8 cellular contexts compared by ENCODE assay signal in the genomic region with DNA sequence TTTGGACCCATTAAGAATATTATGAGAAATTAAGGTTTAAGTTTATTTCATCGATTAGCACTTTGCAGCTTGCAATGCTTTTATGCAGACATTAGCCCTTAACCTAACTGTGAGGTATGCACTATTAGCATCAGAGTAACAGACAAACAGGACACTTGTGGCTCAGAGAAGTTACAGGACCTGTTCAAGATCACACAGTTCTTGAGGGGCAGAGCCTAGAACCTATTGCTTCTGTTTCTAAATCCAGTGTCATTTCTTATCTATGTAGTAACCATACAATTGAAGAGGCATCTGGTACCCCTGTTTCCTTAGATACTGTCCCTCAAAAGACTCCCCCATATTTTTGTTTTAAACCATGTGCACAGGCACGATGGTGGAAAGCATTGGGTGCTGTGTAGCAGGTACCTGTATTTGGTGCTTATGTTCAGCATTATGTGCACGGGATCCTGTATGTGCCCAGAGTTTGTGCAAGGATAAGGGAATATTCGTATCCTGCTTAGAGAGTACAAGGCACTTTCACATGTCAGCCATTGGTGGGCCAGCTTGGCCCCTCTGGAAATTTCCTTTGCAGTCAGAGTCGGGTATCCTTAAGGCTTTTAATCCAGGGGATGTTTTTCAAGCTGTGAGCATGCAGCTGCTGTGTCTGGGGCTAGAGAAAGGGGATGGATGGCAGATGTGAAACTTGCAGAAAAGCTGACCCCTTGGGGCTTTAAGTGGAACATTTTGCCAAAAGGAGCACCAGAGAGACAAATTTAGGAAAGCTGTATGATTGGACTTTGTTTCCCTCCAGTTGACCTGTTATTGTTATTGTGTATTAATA. TPM values are rescaled to one million over a fixed set of nuclear protein-coding genes. Genes with fewer than 3 reads are reported as not detected.
DNase-seq lines count a peak whose midpoint lies in the region; ATAC-seq and TF ChIP-seq lines count a peak whose summit lies in the region.

No MANE protein-coding gene starts in this region.

- H3F3A ChIP-seq in DOHH2 (ENCODE audit: control insufficient read depth, insufficient read depth) = no peaks in the 10 kb centered on the region

- ATAC-seq in psoas muscle (no peak), omental fat pad (ENCODE audit: low FRiP score) (no peak)

- no peak overlapping the region for H3K27ac ChIP-seq in DOHH2 (ENCODE audit: low read depth, low read length)
- H3K27ac ChIP-seq in esophagus (ENCODE audit: low read depth in 2 of 2, low read length in 1 of 2) = peak overlapping the region; percentile 80 to 86
- no peak overlapping the region for H3K27ac ChIP-seq in psoas muscle

- peaks cover 3% of the 10 kb centered on the region; the same call in 1 of the 2 replicates for H4K20me1 ChIP-seq in DOHH2 (ENCODE audit: control insufficient read depth, insufficient read depth, low read depth, low read length)

- TF ChIP-seq CTCF in DOHH2 (IDR thresholded peaks at IDR 0.05; ENCODE audit: low read depth, low read length, poor library complexity, severe bottlenecking) (no peak), psoas muscle (IDR thresholded peaks at IDR 0.05) (no peak), omental fat pad (IDR thresholded peaks at IDR 0.05) (no peak)

- H3K36me3 ChIP-seq in DOHH2 (ENCODE audit: control insufficient read depth, low read length) (peaks cover 3% of the 10 kb centered on the region), esophagus (ENCODE audit: control insufficient read depth in 2 of 2, insufficient read depth in 2 of 2, low read length in 1 of 2) (no peaks in the 10 kb centered on the region), psoas muscle (ENCODE audit: insufficient read depth in 1 of 2, low read depth in 1 of 2) (no peaks in the 10 kb centered on the region)

- DNase-seq in OCI-M1 (lab: John Stamatoyannopoulos, UW) (peak; percentile 33), psoas muscle (no peak), NCI-H2227 (lab: John Stamatoyannopoulos, UW; ENCODE audit: unreplicated experiment) (no peak), NCI-H774 (lab: John Stamatoyannopoulos, UW) (no peak), pons (ENCODE audit: low spot score) (no peak), omental fat pad (ENCODE audit: low spot score) (no peak)

- H3K9me3 ChIP-seq in DOHH2 (ENCODE audit: control insufficient read depth, insufficient read depth, low read length) = no peaks in the 10 kb centered on the region
- H3K9me3 ChIP-seq in esophagus (ENCODE audit: control insufficient read depth in 2 of 2, insufficient read depth in 1 of 2, low read depth in 1 of 2, low read length in 1 of 2) = no peaks in the 10 kb centered on the region
- no peaks in the 10 kb centered on the region for H3K9me3 ChIP-seq in psoas muscle

- peak overlapping the region; percentile 81 for H3K4me2 ChIP-seq in DOHH2 (ENCODE audit: low read length)

- peaks cover 30% of the 10 kb centered on the region for H3K27me3 ChIP-seq in DOHH2 (ENCODE audit: control insufficient read depth, low read length)
- no peaks in the 10 kb centered on the region for H3K27me3 ChIP-seq in esophagus (ENCODE audit: control insufficient read depth in 1 of 2, insufficient read depth in 2 of 2, low read length in 2 of 2)
- H3K27me3 ChIP-seq in psoas muscle (ENCODE audit: insufficient read depth in 3 of 3, low read length in 2 of 3) = peaks cover 0 to 44% (median 18%) of the 10 kb centered on the region in 3 donors

- H3K79me2 ChIP-seq in DOHH2 (ENCODE audit: control insufficient read depth, low read length) = peaks cover 8% of the 10 kb centered on the region

- intact Hi-C loops in psoas muscle (cut with DNase I) = loop anchor here in 1 of 2 donors (10.0 kb wide), 2 partner anchors 111 to 181 kb away; no protein-coding TSS in a partner anchor

- H3K4me1 ChIP-seq in DOHH2 (ENCODE audit: control insufficient read depth, low read length) (peaks cover 31% of the 10 kb centered on the region), esophagus (ENCODE audit: control insufficient read depth in 2 of 2, insufficient read depth in 2 of 2, low read length in 1 of 2) (peaks cover 6 to 8% of the 10 kb centered on the region in 2 donors), psoas muscle (peaks cover 8% of the 10 kb centered on the region)

- no peaks in the 10 kb centered on the region for H3K9me2 ChIP-seq in DOHH2 (replicated peaks; ENCODE audit: control insufficient read depth, low read length)

- peak overlapping the region; percentile 87 for H3K4me3 ChIP-seq in DOHH2 (ENCODE audit: low read length)
- H3K4me3 ChIP-seq in esophagus (ENCODE audit: low read depth in 1 of 2, low read length in 2 of 2) = peak overlapping the region; percentile 49 to 64
- H3K4me3 ChIP-seq in psoas muscle = peak overlapping the region; percentile 72

- 45 to 49% methylated on average over 5 of the region's 5 CpGs for WGBS in esophagus, 2 donors
- 52 to 59% (median 53%) methylated on average over 5 of the region's 5 CpGs for WGBS in psoas muscle, 3 donors

RNA-seq across cellular contexts. Expression of a gene that starts 2.0 kb away (rescaled TPM):
- polyA plus RNA-seq in esophagus = 1 to 10 TPM; 3.1 to 4.5 TPM
- total RNA-seq in psoas muscle = 10 to 100 TPM; 11.1 to 15.5 (median 14.2) TPM
- polyA plus RNA-seq in psoas muscle = 10 to 100 TPM in 1 of 3 donors, 1 to 10 TPM in 2; 6.5 to 10.5 (median 9.7) TPM
- total RNA-seq in omental fat pad = 10 to 100 TPM; 14.4 to 20.6 (median 19.4) TPM

Comparison
In these comparisons a context has a peak if more than half of its experiments do, and no peak if none do; other contexts are left out.
1. H3K27ac ChIP-seq: peak in esophagus (2 of 2); none in DOHH2 (single experiment) and psoas muscle (single experiment).
2. Peak in every context shown above with its lines, with median percentiles within 50 percentile points of each other: H3K4me3 ChIP-seq.